15 cellular contexts compared by ENCODE assay signal in genomic region chr12:5138845-5139244, GRCh38.
"Had no signal": no experiment of that assay in that cellular context is flagged by ENCODE, and none has a peak within 500 bp of the region (broad histone marks: within the 10 kb centered on the region; RNA-seq: fewer than 3 reads in every experiment).

No MANE protein-coding gene starts in this region.

- H3K27me3 ChIP-seq: ovary, sigmoid colon, testis had no signal

- H3K9me3 Mint-ChIP-seq: stimulated activated naive CD8-positive, alpha-beta T cell treated with anti-CD3 and anti-CD28 coated beads, Interleukin-15, Interleukin-2, amounts not matched to agents 100 ng/mL and 50 ng/mL, for 24 hours had no signal

- H3K27ac Mint-ChIP-seq: activated CD8-positive, alpha-beta T cell treated with anti-CD3 and anti-CD28 coated beads, Interleukin-2, amount 10 ng/mL, durations not matched to agents 7 days and 5 days; activated naive CD4-positive, alpha-beta T cell treated with anti-CD3 and anti-CD28 coated beads for 36 hours; stimulated activated naive CD8-positive, alpha-beta T cell treated with anti-CD3 and anti-CD28 coated beads, Interleukin-15, Interleukin-2, amounts not matched to agents 100 ng/mL and 50 ng/mL, for 24 hours had no signal

- H3K27ac ChIP-seq: coronary artery, ovary, sigmoid colon, testis, WERI-Rb-1 had no signal

- ATAC-seq: activated CD8-positive, alpha-beta T cell treated with anti-CD3 and anti-CD28 coated beads, Interleukin-2, amount 10 ng/mL, durations not matched to agents 7 days and 5 days had no signal

- H3K36me3 ChIP-seq: ovary, sigmoid colon, WERI-Rb-1 had no signal

- H3K4me3 Mint-ChIP-seq: activated CD8-positive, alpha-beta T cell treated with anti-CD3 and anti-CD28 coated beads, Interleukin-2, amount 10 ng/mL, durations not matched to agents 7 days and 5 days; activated naive CD4-positive, alpha-beta T cell treated with anti-CD3 and anti-CD28 coated beads for 36 hours; neural crest cell; stimulated activated naive CD8-positive, alpha-beta T cell treated with anti-CD3 and anti-CD28 coated beads, Interleukin-15, Interleukin-2, amounts not matched to agents 100 ng/mL and 50 ng/mL, for 24 hours had no signal

- H3K4me3 ChIP-seq: coronary artery, ovary, sigmoid colon, testis had no signal

- DNase-seq: activated CD4-positive, alpha-beta T cell treated with anti-CD3 and anti-CD28 coated beads for 4 hours; activated CD8-positive, alpha-beta T cell treated with anti-CD3 and anti-CD28 coated beads, Interleukin-2, amount 10 ng/mL, durations not matched to agents 7 days and 5 days; activated naive CD4-positive, alpha-beta T cell treated with anti-CD3 and anti-CD28 coated beads for 36 hours; effector memory CD4-positive, alpha-beta T cell; hippocampal formation; ovary; sigmoid colon; stimulated activated CD4-positive, alpha-beta T cell treated with anti-CD3 and anti-CD28 coated beads, Interleukin-2, amount 100 ng/mL, for 48 hours; stimulated activated CD8-positive, alpha-beta memory T cell treated with anti-CD3 and anti-CD28 coated beads, Interleukin-4, amount 100 ng/mL, for 48 hours; T-helper 9 cell; testis; WERI-Rb-1 had no signal

- H3K4me1 Mint-ChIP-seq: neural crest cell had no signal

- H3K9me3 ChIP-seq: ovary, sigmoid colon, testis had no signal

- H3K4me1 ChIP-seq: sigmoid colon, testis had no signal
